Comparison of ENCODE assay signal across 23 cellular contexts in genomic region chr9:6999788-7000187, GRCh38.
"Had no signal": no experiment of that assay in that cellular context is flagged by ENCODE, and none has a peak within 500 bp of the region (broad histone marks: within the 10 kb centered on the region; RNA-seq: fewer than 3 reads in every experiment).

No MANE protein-coding gene starts in this region.

- H3K4me3 ChIP-seq: MG63, SJSA1 had no signal

- H3K27me3 Mint-ChIP-seq: T-cell had no signal

- H3K27ac ChIP-seq: SJSA1 had no signal

- H3K4me2 ChIP-seq: SK-N-SH had no signal

- H3K4me1 Mint-ChIP-seq: T-cell had no signal

- ATAC-seq: T-cell had no signal

- FAIRE-seq: RCC 7860 had no signal

- H3K9me3 ChIP-seq: MG63, SJSA1, SK-N-SH had no signal

- DNase-seq: Karpas-422, KG1, MG63, NCI-H1092 treated with DMSO at 0.1 percent for 48 hours, NCI-H1436, NCI-H187, NCI-H2029, NCI-H2081 treated with DMSO at 0.1 percent for 48 hours, NCI-H2171, NCI-H226, NCI-H446, NCI-H510A, NCI-H524 treated with DMSO at 0.1 percent for 48 hours, NCI-H69, NCI-H774, Right ventricle myocardium superior, RPMI8226, SIG-M5, SK-N-SH, SW 1271, T-cell had no signal

- H3K4me3 Mint-ChIP-seq: T-cell had no signal

- H3K4me1 ChIP-seq: SJSA1 had no signal

- H3K9me3 Mint-ChIP-seq: T-cell had no signal

- H3K27ac Mint-ChIP-seq: T-cell had no signal

- H3K27me3 ChIP-seq: MG63, SJSA1 had no signal

- H3K9ac ChIP-seq: SK-N-SH had no signal

- H3K36me3 ChIP-seq: MG63, SJSA1 had no signal
